ENCODE assay signal across 20 cellular contexts in the genomic region with DNA sequence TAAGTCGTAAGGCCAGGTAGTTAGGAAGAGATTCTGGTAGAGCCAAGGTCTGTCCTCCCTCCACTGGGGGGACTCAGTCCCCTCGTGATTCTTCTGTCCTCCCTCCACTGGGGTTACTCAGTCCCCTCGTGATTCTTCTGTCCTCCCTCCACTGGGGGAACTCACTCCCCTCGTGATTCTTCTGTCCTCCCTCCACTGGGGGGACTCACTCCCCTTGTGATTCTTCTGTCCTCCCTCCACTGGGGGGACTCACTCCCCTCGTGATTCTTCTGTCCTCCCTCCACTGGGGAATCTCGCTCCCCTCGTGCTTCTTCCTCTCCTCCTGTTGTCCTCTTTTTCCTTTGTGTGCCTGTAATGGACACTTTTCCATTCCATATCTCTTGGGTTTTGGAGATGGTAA.
DNase-seq lines count a peak whose midpoint lies in the region; ATAC-seq and TF ChIP-seq lines count a peak whose summit lies in the region.
"Had no signal": no experiment of that assay in that cellular context is flagged by ENCODE, and none has a peak within 500 bp of the region (broad histone marks: within the 10 kb centered on the region; RNA-seq: fewer than 3 reads in every experiment).

No MANE protein-coding gene starts in this region.

- no peaks in the 10 kb centered on the region for H3K36me3 Mint-ChIP-seq in activated naive CD4-positive, alpha-beta T cell treated with anti-CD3 and anti-CD28 coated beads, Interleukin-2, amount 50 U/mL, for 24 hours
- H3K36me3 Mint-ChIP-seq in activated naive CD4-positive, alpha-beta T cell treated with anti-CD3 and anti-CD28 coated beads, Interleukin-2, amount 50 U/mL, for 72 hours, result peaks cover 0 to 6% of the 10 kb centered on the region in 2 donors
- H3K36me3 Mint-ChIP-seq in effector memory CD8-positive, alpha-beta T cell (ENCODE audit: insufficient read depth), result peaks cover 6% of the 10 kb centered on the region

- peaks cover 92% of the 10 kb centered on the region for H3K4me1 Mint-ChIP-seq in activated naive CD4-positive, alpha-beta T cell treated with anti-CD3 and anti-CD28 coated beads, Interleukin-2, amount 50 U/mL, for 24 hours
- peaks cover 60 to 64% of the 10 kb centered on the region in 2 donors for H3K4me1 Mint-ChIP-seq in effector memory CD8-positive, alpha-beta T cell (ENCODE audit: low read depth in 2 of 2)

- DNase-seq in activated naive CD4-positive, alpha-beta T cell treated with anti-CD3 and anti-CD28 coated beads, Interleukin-2, amount 50 U/mL, for 72 hours (ENCODE audit: low spot score in 2 of 2), result no peak
- DNase-seq in OCI-LY7 (ENCODE audit: low spot score) (peak; percentile 33), iPS-NIHi7 (ENCODE audit: extremely low spot score) (no peak), mesenchymal stem cell (no peak)
- DNase-seq in effector memory CD8-positive, alpha-beta T cell, result peak in 1 of 3 experiments; percentile 7
- DNase-seq: activated CD8-positive, alpha-beta memory T cell treated with anti-CD3 and anti-CD28 coated beads for 24 hours; activated effector memory CD4-positive, alpha-beta T cell treated with anti-CD3 and anti-CD28 coated beads, Interleukin-2, amount 50 U/mL, for 16 hours; body of pancreas; Caco-2; GM23248; head of caudate nucleus; midbrain; NCI-H187 treated with DMSO at 0.1 percent for 48 hours; SJCRH30; stimulated activated CD4-positive, alpha-beta T cell treated with anti-CD3 and anti-CD28 coated beads, Interleukin-4, amount 100 ng/mL, for 1 hour; stimulated activated CD8-positive, alpha-beta memory T cell treated with anti-CD3 and anti-CD28 coated beads, Interleukin-4, amount 100 ng/mL, for 48 hours had no signal

- H2BK120ac ChIP-seq in mesenchymal stem cell (ENCODE audit: low read depth, low read length), result no peak overlapping the region

- no peak for ATAC-seq in activated naive CD4-positive, alpha-beta T cell treated with anti-CD3 and anti-CD28 coated beads, Interleukin-2, amount 50 U/mL, for 72 hours
- no peak for ATAC-seq in effector memory CD8-positive, alpha-beta T cell (replicated peaks)
- ATAC-seq in GM19397 (IDR thresholded peaks at IDR 0.05; ENCODE audit: unreplicated experiment) (no peak), HG02938 (IDR thresholded peaks at IDR 0.05; ENCODE audit: unreplicated experiment) (no peak)
- ATAC-seq: body of pancreas had no signal

- POLR2A ChIA-PET in OCI-LY7 (lab: Charles Lee), result no interaction called here

- H3K18ac ChIP-seq in mesenchymal stem cell (ENCODE audit: low read depth in 1 of 2, low read length in 2 of 2), result no peak overlapping the region

- H3K9me3 Mint-ChIP-seq in activated naive CD4-positive, alpha-beta T cell treated with anti-CD3 and anti-CD28 coated beads, Interleukin-2, amount 50 U/mL, for 24 hours, result no peaks in the 10 kb centered on the region
- H3K9me3 Mint-ChIP-seq in activated naive CD4-positive, alpha-beta T cell treated with anti-CD3 and anti-CD28 coated beads, Interleukin-2, amount 50 U/mL, for 72 hours, result no peaks in the 10 kb centered on the region
- H3K9me3 Mint-ChIP-seq in effector memory CD8-positive, alpha-beta T cell, result no peaks in the 10 kb centered on the region

- H2BK5ac ChIP-seq in mesenchymal stem cell (ENCODE audit: low read depth, low read length, poor library complexity, severe bottlenecking), result no peak overlapping the region

- H3K4me3 ChIP-seq in OCI-LY7 (ENCODE audit: low read depth, low read length, poor library complexity, severe bottlenecking) (no peak overlapping the region), mesenchymal stem cell (ENCODE audit: insufficient read depth in 1 of 2, low read depth in 1 of 2, low read length in 2 of 2) (no peak overlapping the region)
- H3K4me3 ChIP-seq: body of pancreas, GM23248, SJCRH30, tibial nerve had no signal

- no peaks in the 10 kb centered on the region for H3K9me2 ChIP-seq in OCI-LY7 (ENCODE audit: insufficient read depth, low read length)

- no peak overlapping the region for H3K23ac ChIP-seq in mesenchymal stem cell (ENCODE audit: low read length in 2 of 2)

- H3K4me1 ChIP-seq in OCI-LY7 (ENCODE audit: insufficient read depth, low read length, poor library complexity, severe bottlenecking) (peaks cover 14% of the 10 kb centered on the region), mesenchymal stem cell (ENCODE audit: control insufficient read depth, insufficient read depth, low read depth, low read length) (peaks cover 5% of the 10 kb centered on the region)

- H3K27me3 ChIP-seq in mesenchymal stem cell (ENCODE audit: control insufficient read depth in 1 of 2, insufficient read depth in 1 of 2, low read length in 2 of 2), result peaks cover 0 to 5% of the 10 kb centered on the region in 2 experiments
- H3K27me3 ChIP-seq: body of pancreas, SJCRH30, tibial nerve had no signal

- intact Hi-C loops in OCI-LY7 (cut with micrococcal nuclease; ENCODE audit: unreplicated experiment), result loop anchor here (1.0 kb wide), 1 partner anchor 127 kb away; no protein-coding TSS in a partner anchor

- no peak overlapping the region for H3K4ac ChIP-seq in mesenchymal stem cell (ENCODE audit: low read depth in 1 of 2, low read length in 2 of 2)

- no peaks in the 10 kb centered on the region for H4K20me1 ChIP-seq in OCI-LY7 (ENCODE audit: insufficient read depth, low read length)

- H3K9ac ChIP-seq in mesenchymal stem cell (ENCODE audit: low read length), result no peak overlapping the region
- H3K9ac ChIP-seq: GM23248 had no signal

- 78% methylated on average over 5 of the region's 7 CpGs for WGBS in mesenchymal stem cell

- no peak overlapping the region for H4K91ac ChIP-seq in mesenchymal stem cell (ENCODE audit: low read length)

- peaks cover 28% of the 10 kb centered on the region for H3K79me1 ChIP-seq in mesenchymal stem cell (replicated peaks; ENCODE audit: low read length, poor library complexity, severe bottlenecking)

- H3K27me3 Mint-ChIP-seq in activated naive CD4-positive, alpha-beta T cell treated with anti-CD3 and anti-CD28 coated beads, Interleukin-2, amount 50 U/mL, for 24 hours, result no peaks in the 10 kb centered on the region
- no peaks in the 10 kb centered on the region for H3K27me3 Mint-ChIP-seq in effector memory CD8-positive, alpha-beta T cell

- H3K36me3 ChIP-seq in OCI-LY7 (ENCODE audit: insufficient read depth, low read length) (no peaks in the 10 kb centered on the region), mesenchymal stem cell (ENCODE audit: control insufficient read depth in 1 of 2, insufficient read depth in 2 of 2, low read depth in 1 of 2, low read length in 2 of 2) (no peaks in the 10 kb centered on the region)
- H3K36me3 ChIP-seq: tibial nerve had no signal

- no peak overlapping the region for H4K8ac ChIP-seq in mesenchymal stem cell (ENCODE audit: low read length)

- no peak overlapping the region for H3K4me3 Mint-ChIP-seq in activated naive CD4-positive, alpha-beta T cell treated with anti-CD3 and anti-CD28 coated beads, Interleukin-2, amount 50 U/mL, for 24 hours
- H3K4me3 Mint-ChIP-seq in effector memory CD8-positive, alpha-beta T cell, result no peak overlapping the region

- H3K14ac ChIP-seq in mesenchymal stem cell (ENCODE audit: low read length in 2 of 2), result no peak overlapping the region

- no TSS peak for BruUV-seq in OCI-LY7 (replicated peaks; lab: Mats Ljungman, UMichigan)

- H2AK5ac ChIP-seq in mesenchymal stem cell (ENCODE audit: low read length, severe bottlenecking), result no peak overlapping the region

- H3K27ac ChIP-seq in OCI-LY7 (ENCODE audit: low read depth, low read length, poor library complexity, severe bottlenecking) (no peak overlapping the region), mesenchymal stem cell (ENCODE audit: low read length, poor library complexity, severe bottlenecking) (no peak overlapping the region)
- H3K27ac ChIP-seq: body of pancreas, GM23248, SJCRH30 had no signal

- H2BK12ac ChIP-seq in mesenchymal stem cell (ENCODE audit: low read length in 2 of 2), result no peak overlapping the region

- H3K79me2 ChIP-seq in OCI-LY7 (ENCODE audit: insufficient read depth, low read depth, low read length), result no peaks in the 10 kb centered on the region

- peak overlapping the region; percentile 88 for H3K27ac Mint-ChIP-seq in activated naive CD4-positive, alpha-beta T cell treated with anti-CD3 and anti-CD28 coated beads, Interleukin-2, amount 50 U/mL, for 24 hours
- no peak overlapping the region for H3K27ac Mint-ChIP-seq in activated naive CD4-positive, alpha-beta T cell treated with anti-CD3 and anti-CD28 coated beads, Interleukin-2, amount 50 U/mL, for 72 hours
- H3K27ac Mint-ChIP-seq in effector memory CD8-positive, alpha-beta T cell, result peak overlapping the region; percentile 25 to 86

- TF ChIP-seq CTCF in OCI-LY7 (conservative IDR thresholded peaks at IDR 0.05; ENCODE audit: low read length), result peak; percentile 52; the same call in 1 of the 2 replicates

- H2AFZ ChIP-seq in OCI-LY7 (ENCODE audit: low read length), result no peak overlapping the region
- H2AFZ ChIP-seq in mesenchymal stem cell (ENCODE audit: low read depth, low read length), result no peak overlapping the region
- H2AFZ ChIP-seq: GM23248 had no signal

- CTCF ChIA-PET in OCI-LY7 (lab: Charles Lee; ENCODE audit: unreplicated experiment), result no interaction called here

- H2BK15ac ChIP-seq in mesenchymal stem cell (ENCODE audit: low read depth, poor library complexity, severe bottlenecking), result no peak overlapping the region

- no peaks in the 10 kb centered on the region for H3K9me3 ChIP-seq in OCI-LY7 (ENCODE audit: low read length)
- H3K9me3 ChIP-seq in mesenchymal stem cell (ENCODE audit: control insufficient read depth, low read length), result no peaks in the 10 kb centered on the region
- H3K9me3 ChIP-seq: body of pancreas, Caco-2, SJCRH30, tibial nerve had no signal

- no peak overlapping the region for H3K4me2 ChIP-seq in OCI-LY7 (ENCODE audit: low read length)
- H3K4me2 ChIP-seq in mesenchymal stem cell (ENCODE audit: low read length, poor library complexity, severe bottlenecking), result no peak overlapping the region

Comparison
In these comparisons a context has a peak if more than half of its experiments do, and no peak if none do; other contexts are left out.
1. H3K27ac Mint-ChIP-seq: peak in activated naive CD4-positive, alpha-beta T cell treated with anti-CD3 and anti-CD28 coated beads, Interleukin-2, amount 50 U/mL, for 24 hours (single experiment) and effector memory CD8-positive, alpha-beta T cell (2 of 2); none in activated naive CD4-positive, alpha-beta T cell treated with anti-CD3 and anti-CD28 coated beads, Interleukin-2, amount 50 U/mL, for 72 hours (0 of 2).